15 cellular contexts compared by ENCODE assay signal in the genomic region with DNA sequence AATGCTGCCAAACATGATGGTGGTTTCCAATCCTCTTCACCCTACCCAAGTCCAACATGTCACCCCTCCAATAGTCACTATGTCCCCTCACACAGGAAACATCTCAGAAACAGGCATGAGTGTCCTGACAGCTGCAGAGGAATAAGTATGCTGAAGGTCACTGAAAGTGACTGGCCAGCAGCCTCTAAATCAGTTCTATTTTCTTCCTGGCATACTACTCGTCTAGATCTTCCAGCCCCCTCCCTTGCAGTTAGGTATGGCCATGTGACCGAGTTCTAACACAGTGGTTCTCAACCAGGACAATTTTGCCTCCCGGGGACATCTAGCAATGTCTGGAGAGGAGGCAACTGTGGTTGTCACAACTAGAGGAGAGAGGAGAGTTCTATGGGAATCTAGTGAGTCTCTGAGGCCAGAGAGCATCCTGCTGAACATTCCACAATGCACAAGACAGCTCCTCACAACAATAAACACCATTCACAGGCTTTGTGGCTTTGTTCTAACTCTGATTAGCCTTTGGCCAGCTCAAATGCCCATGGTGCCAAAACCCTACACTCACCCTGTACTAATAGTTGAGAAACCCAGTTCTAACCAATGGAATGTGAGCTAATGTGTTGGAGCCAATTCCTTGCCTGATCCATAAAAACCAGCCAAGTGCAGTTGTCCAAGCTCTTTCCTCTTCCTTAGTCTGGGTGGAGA. TPM values are rescaled to one million over a fixed set of nuclear protein-coding genes. Genes with fewer than 3 reads are reported as not detected.
DNase-seq lines count a peak whose midpoint lies in the region; ATAC-seq, FAIRE-seq and TF ChIP-seq lines count a peak whose summit lies in the region.
"Had no signal": no experiment of that assay in that cellular context is flagged by ENCODE, and none has a peak within 500 bp of the region (broad histone marks: within the 10 kb centered on the region; RNA-seq: fewer than 3 reads in every experiment).

No MANE protein-coding gene starts in this region.

- no peak for TF ChIP-seq POLR2A in gastroesophageal sphincter (IDR thresholded peaks at IDR 0.05)
- no peak for TF ChIP-seq POLR2A in GM12891 (IDR thresholded peaks at IDR 0.05; ENCODE audit: low read depth, low read length)

- no peak for FAIRE-seq in GM12891 (lab: Jason Lieb, UNC)

- no peak for TF ChIP-seq CTCF in gastroesophageal sphincter (IDR thresholded peaks at IDR 0.05)

- no peak for TF ChIP-seq EP300 in gastroesophageal sphincter (IDR thresholded peaks at IDR 0.05)

- H3K36me3 ChIP-seq in gastroesophageal sphincter, result no peaks in the 10 kb centered on the region
- no peaks in the 10 kb centered on the region for H3K36me3 ChIP-seq in SJCRH30
- H3K36me3 ChIP-seq: neural progenitor cell, spleen, tibial artery had no signal

- H3K4me3 ChIP-seq in gastroesophageal sphincter, result no peak overlapping the region
- H3K4me3 ChIP-seq in SJCRH30, result no peak overlapping the region
- H3K4me3 ChIP-seq: neural progenitor cell, PC-9, spleen, tibial artery had no signal

- 0 to 36% methylated on average over 1 to 2 of the region's 3 CpGs for WGBS in gastroesophageal sphincter (ENCODE audit: low coverage in 1 of 2), 2 donors

- no peaks in the 10 kb centered on the region for H3K27me3 ChIP-seq in gastroesophageal sphincter
- no peaks in the 10 kb centered on the region for H3K27me3 ChIP-seq in SJCRH30
- H3K27me3 ChIP-seq: neural progenitor cell, tibial artery had no signal

- ATAC-seq in gastroesophageal sphincter (peak; percentile 77), GM18511 (IDR thresholded peaks at IDR 0.05; ENCODE audit: unreplicated experiment) (no peak), GM18502 (IDR thresholded peaks at IDR 0.05; ENCODE audit: poor library complexity, unreplicated experiment) (no peak)

- H3K4me1 ChIP-seq in gastroesophageal sphincter (peaks cover 0 to 9% (median 0%) of the 10 kb centered on the region in 3 donors), SJCRH30 (no peaks in the 10 kb centered on the region)

- H3K27ac ChIP-seq in gastroesophageal sphincter (no peak overlapping the region), SJCRH30 (no peak overlapping the region)
- H3K27ac ChIP-seq: neural progenitor cell, PC-9, spleen, tibial artery had no signal

- DNase-seq in AG08396 (ENCODE audit: low spot score), result peak; percentile 24
- DNase-seq in SW480 (ENCODE audit: low spot score), result peak; percentile 33
- DNase-seq in myocyte (ENCODE audit: low read depth), result peak; percentile 97
- DNase-seq in SJCRH30, result no peak
- no peak for DNase-seq in GM12891 (ENCODE audit: insufficient read length, low spot score)
- DNase-seq: activated T-cell treated with anti-CD3 and anti-CD28 coated beads, Interleukin-2, amount 50 U/mL, for 1 hour; effector CD8-positive, alpha-beta T cell; PC-9; spleen; T-helper 1 cell had no signal

- H3K9me3 ChIP-seq in gastroesophageal sphincter (peaks cover 0 to 3% (median 0%) of the 10 kb centered on the region in 3 donors), SJCRH30 (replicated peaks) (0 out of 2 replicates have a peak, but pooled peaks cover 3% of the 10 kb centered on the region)

TF ChIP-seq in GM12891, 5 proteins besides CTCF, POLR2A, EP300 and RAD21:
- TF ChIP-seq TAF1 (IDR thresholded peaks at IDR 0.05; ENCODE audit: low read depth, low read length) (no peak), POLR2AphosphoS5 (IDR thresholded peaks at IDR 0.05; ENCODE audit: low read depth, low read length) (no peak), POU2F2 (IDR thresholded peaks at IDR 0.05; ENCODE audit: low read depth, low read length) (no peak), SPI1 (IDR thresholded peaks at IDR 0.05; ENCODE audit: low read depth, low read length) (no peak), PAX5 (IDR thresholded peaks at IDR 0.05; ENCODE audit: insufficient read depth, low read length, severe bottlenecking) (no peak)
TF ChIP-seq in GM12891: peak in this region for 0.

RNA-seq across cellular contexts. Expression of gene ID2, which starts 12.6 kb away (rescaled TPM):
- 100 to 1,000 TPM; 142 to 384 (median 169) TPM for total RNA-seq in gastroesophageal sphincter
- total RNA-seq in myocyte, result 15.9 and 34.0 TPM in 2 replicates
- polyA plus RNA-seq in myocyte (2012), result 33.0 TPM
- total RNA-seq in SJCRH30 (2014; rRNA removed; shearing (Covaris generic)), result 15.8 and 17.6 TPM in 2 replicates
- polyA plus RNA-seq in GM12891 (2012; ENCODE audit: low read depth, missing spikeins), result 22.0 TPM

Comparison
In these comparisons a context has a peak if more than half of its experiments do, and no peak if none do; other contexts are left out.
1. DNase-seq: peak in AG08396 (single experiment), SW480 (single experiment) and myocyte (single experiment); none in SJCRH30 (0 of 2) and GM12891 (single experiment).